ENCODE assay signal across 9 cellular contexts in genomic region chr5:128083811-128084227, GRCh38. TPM values are rescaled to one million over a fixed set of nuclear protein-coding genes. Genes with fewer than 3 reads are reported as not detected.
DNase-seq lines count a peak whose midpoint lies in the region; ATAC-seq and TF ChIP-seq lines count a peak whose summit lies in the region.
"Had no signal": no experiment of that assay in that cellular context is flagged by ENCODE, and none has a peak within 500 bp of the region (broad histone marks: within the 10 kb centered on the region; RNA-seq: fewer than 3 reads in every experiment).

No MANE protein-coding gene starts in this region.

- POLR2A ChIA-PET in CD4-positive, alpha-beta memory T cell (lab: Charles Lee; ENCODE audit: partially characterized antibody) = interaction anchor here (0.8 to 1.7 kb wide), 3 partner anchors 9 to 1306 kb away, joined by 3 to 6 read pairs (median 6); no protein-coding TSS in a partner anchor

- H3K4me1 Mint-ChIP-seq in CD4-positive, alpha-beta memory T cell = peaks cover 50 to 71% (median 58%) of the 10 kb centered on the region in 4 donors

- peaks cover 7 to 10% of the 10 kb centered on the region in 2 donors for H3K36me3 Mint-ChIP-seq in CD4-positive, alpha-beta memory T cell

- no peak overlapping the region for H3K27ac Mint-ChIP-seq in CD4-positive, alpha-beta memory T cell

- intact Hi-C loops in CD4-positive, alpha-beta memory T cell (cut with micrococcal nuclease) = loop anchor here (1.0 to 10.0 kb wide), 9 partner anchors 117 to 1482 kb away; partner anchors contain the start of genes ISOC1, MARCHF3 and PHAX
- intact Hi-C loops in body of pancreas (cut with DNase I) (no loop called here), testis (cut with DNase I; ENCODE audit: low total_unique reads) (no loop called here)

- TF ChIP-seq POLR2A in body of pancreas (IDR thresholded peaks at IDR 0.05) (peak in 1 of 3 donors; percentile 69), testis (IDR thresholded peaks at IDR 0.05) (no peak)

- H3K9me3 ChIP-seq in CD4-positive, alpha-beta memory T cell (ENCODE audit: control insufficient read depth in 1 of 2, low read length in 2 of 2) = no peaks in the 10 kb centered on the region
- no peaks in the 10 kb centered on the region for H3K9me3 ChIP-seq in body of pancreas
- no peaks in the 10 kb centered on the region for H3K9me3 ChIP-seq in testis

- no peaks in the 10 kb centered on the region for H3K27me3 Mint-ChIP-seq in CD4-positive, alpha-beta memory T cell

- H3K27me3 ChIP-seq in CD4-positive, alpha-beta memory T cell (ENCODE audit: insufficient read depth, low read length) = no peaks in the 10 kb centered on the region
- H3K27me3 ChIP-seq in body of pancreas = no peaks in the 10 kb centered on the region
- no peaks in the 10 kb centered on the region for H3K27me3 ChIP-seq in kidney epithelial cell (ENCODE audit: control insufficient read depth, insufficient read depth, low read length)
- no peaks in the 10 kb centered on the region for H3K27me3 ChIP-seq in testis

- H3K4me3 ChIP-seq in CD4-positive, alpha-beta memory T cell (ENCODE audit: low read length in 2 of 2) = peak overlapping the region in 1 of 2 donors; percentile 89
- H3K4me3 ChIP-seq in body of pancreas (peak overlapping the region; percentile 35 to 90), kidney epithelial cell (ENCODE audit: low read depth, low read length) (peak overlapping the region; percentile 58), testis (peak overlapping the region; percentile 90 to 92)

- peak in 5 of 7 experiments; percentile 7 to 58 (median 42) for TF ChIP-seq CTCF in body of pancreas (IDR thresholded peaks at IDR 0.05)
- no peak for TF ChIP-seq CTCF in kidney epithelial cell (IDR thresholded peaks at IDR 0.05; ENCODE audit: insufficient read depth, low read length, poor library complexity, severe bottlenecking)
- peak in 2 of 3 experiments; percentile 16 to 24 for TF ChIP-seq CTCF in testis (IDR thresholded peaks at IDR 0.05)

- 1% methylated on average over 53 of the region's 53 CpGs; no CpG with 5 or more reads in 1 of the 2 donors for WGBS in body of pancreas, 2 donors
- WGBS in testis, 2 donors = 1% methylated on average over 29 of the region's 53 CpGs; no CpG with 5 or more reads in 1 of the 2 donors

- CTCF ChIA-PET in CD4-positive, alpha-beta memory T cell (lab: Charles Lee; ENCODE audit: partially characterized antibody) = interaction anchor here (0.9 to 2.3 kb wide), 3 partner anchors 191 to 208 kb away, joined by 3 to 10 read pairs (median 6); no protein-coding TSS in a partner anchor

- H3K4me1 ChIP-seq in CD4-positive, alpha-beta memory T cell (ENCODE audit: insufficient read depth, low read length) = peaks cover 59% of the 10 kb centered on the region
- H3K4me1 ChIP-seq in body of pancreas = peaks cover 47% of the 10 kb centered on the region
- H3K4me1 ChIP-seq in testis = peaks cover 6% of the 10 kb centered on the region

- peak overlapping the region in 1 of 8 donors; percentile 69 for H3K4me3 Mint-ChIP-seq in CD4-positive, alpha-beta memory T cell

- H3K27ac ChIP-seq in CD4-positive, alpha-beta memory T cell (ENCODE audit: low read depth, low read length) = peak overlapping the region; percentile 88
- H3K27ac ChIP-seq in body of pancreas (peak overlapping the region; percentile 91 to 97 (median 94)), testis (peak overlapping the region; percentile 93 to 97)

- ATAC-seq in GM19438 (IDR thresholded peaks at IDR 0.05; ENCODE audit: low read depth, unreplicated experiment) (peak; percentile 22), HG03469 (IDR thresholded peaks at IDR 0.05; ENCODE audit: unreplicated experiment) (peak; percentile 22), body of pancreas (peak; percentile 49)

- no peaks in the 10 kb centered on the region for H3K36me3 ChIP-seq in CD4-positive, alpha-beta memory T cell (ENCODE audit: insufficient read depth, low read length)
- no peaks in the 10 kb centered on the region for H3K36me3 ChIP-seq in body of pancreas (replicated peaks in 1 of 2; ENCODE audit: insufficient read depth in 1 of 2, low read depth in 2 of 2)
- H3K36me3 ChIP-seq in kidney epithelial cell (ENCODE audit: control insufficient read depth, insufficient read depth, low read length) = no peaks in the 10 kb centered on the region
- no peaks in the 10 kb centered on the region for H3K36me3 ChIP-seq in testis (ENCODE audit: low read depth, missing control alignments)

- H3K9me3 Mint-ChIP-seq in CD4-positive, alpha-beta memory T cell = no peaks in the 10 kb centered on the region
- H3K9me3 Mint-ChIP-seq: T-helper 1 cell treated with Interleukin-12 subunit alpha and Interleukin-12 subunit beta and Interleukin-4 antibody, amounts not matched to agents 30 μg/mL and 1 μg/mL, for 36 hours had no signal

- DNase-seq in CD4-positive, alpha-beta memory T cell = no peak
- DNase-seq in body of pancreas (no peak), kidney epithelial cell (ENCODE audit: low read depth) (no peak), testis (no peak)
- DNase-seq in stimulated activated CD8-positive, alpha-beta memory T cell treated with anti-CD3 and anti-CD28 coated beads, Interleukin-4, amount 100 ng/mL, for 48 hours = no peak
- no peak for DNase-seq in activated CD4-positive, alpha-beta T cell treated with anti-CD3 and anti-CD28 coated beads, Interleukin-2, amount 50 U/mL, for 48 hours

RNA-seq across cellular contexts. Expression of gene SLC12A2, which starts 0.3 kb away (rescaled TPM):
- total RNA-seq in CD4-positive, alpha-beta memory T cell = 10 to 100 TPM; 13.3 to 13.6 TPM
- 1 to 10 TPM; 2.7 to 6.9 TPM for polyA plus RNA-seq in CD4-positive, alpha-beta memory T cell
- total RNA-seq in body of pancreas = 10 to 100 TPM; 26.7 to 28.0 TPM
- 17.3 and 17.5 TPM in 2 replicates for total RNA-seq in kidney epithelial cell
- 10 to 100 TPM; 33.0 to 40.3 TPM for total RNA-seq in testis
- 27.8 TPM for polyA plus RNA-seq in testis (ENCODE audit: insufficient read depth, low read depth, low replicate concordance)
